ENCODE assay signal across 9 cellular contexts in the genomic region with DNA sequence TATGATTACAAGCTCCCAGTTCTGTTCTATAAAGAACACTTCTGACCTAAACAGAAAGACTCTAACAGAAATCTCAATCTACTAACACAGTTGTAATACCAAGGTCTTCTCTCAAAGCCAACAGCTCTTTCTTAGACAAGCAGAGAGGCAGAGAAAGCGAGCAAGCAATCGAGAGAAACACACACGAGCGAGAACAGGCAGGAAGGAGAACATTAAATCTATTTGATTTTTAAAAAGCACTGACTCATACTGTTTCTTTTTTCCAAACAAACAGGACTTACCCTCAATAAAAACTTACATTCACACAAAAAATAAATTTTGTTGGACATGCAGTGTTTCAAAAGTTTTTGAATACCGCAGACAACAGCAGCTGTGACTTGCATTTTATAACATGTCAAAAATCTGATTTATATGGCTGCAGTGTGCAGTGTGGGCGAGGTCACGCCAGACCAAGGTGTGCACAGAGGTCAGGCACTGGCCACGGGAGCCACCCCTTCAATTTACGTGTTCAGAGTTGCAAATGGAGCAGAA. TPM values are rescaled to one million over a fixed set of nuclear protein-coding genes. Genes with fewer than 3 reads are reported as not detected.
DNase-seq lines count a peak whose midpoint lies in the region; ATAC-seq and TF ChIP-seq lines count a peak whose summit lies in the region.
"Had no signal": no experiment of that assay in that cellular context is flagged by ENCODE, and none has a peak within 500 bp of the region (broad histone marks: within the 10 kb centered on the region; RNA-seq: fewer than 3 reads in every experiment).

A gene with protein sequence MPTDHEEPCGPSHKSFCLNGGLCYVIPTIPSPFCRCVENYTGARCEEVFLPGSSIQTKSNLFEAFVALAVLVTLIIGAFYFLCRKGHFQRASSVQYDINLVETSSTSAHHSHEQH (minus strand): TSS at position 404 of the 531 bp plus-strand sequence. CDS start 1,194 bp downstream, outside the sequence.

- peaks cover 0 to 13% of the 10 kb centered on the region in 2 donors for H3K36me3 Mint-ChIP-seq in stimulated activated naive B cell treated with anti-CD40 and anti-IgM and Interleukin-4, amounts not matched to agents 10 μg/mL and 1 μg/mL and 100 μg/mL, for 72 hours

- TF ChIP-seq CTCF in Panc1 (IDR thresholded peaks at IDR 0.05) (no peak), fibroblast of villous mesenchyme (IDR thresholded peaks at IDR 0.05; ENCODE audit: insufficient read depth, low read depth, low read length) (no peak)

- peak within 1 kb of the TSS; percentile 15 to 52 for H3K4me3 Mint-ChIP-seq in stimulated activated naive B cell treated with anti-CD40 and anti-IgM and Interleukin-4, amounts not matched to agents 10 μg/mL and 1 μg/mL and 100 μg/mL, for 72 hours

- no peaks in the 10 kb centered on the region for H3K36me3 ChIP-seq in Panc1 (ENCODE audit: control insufficient read depth, insufficient read depth, low read length)

- no peak within 1 kb of the TSS for H3K27ac Mint-ChIP-seq in stimulated activated naive B cell treated with anti-CD40 and anti-IgM and Interleukin-4, amounts not matched to agents 10 μg/mL and 1 μg/mL and 100 μg/mL, for 72 hours

- 0 out of 2 replicates have a peak, but pooled peaks cover 3% of the 10 kb centered on the region for H3K27me3 ChIP-seq in Panc1 (ENCODE audit: control insufficient read depth, insufficient read depth, low read length)

- H3K9me3 ChIP-seq in Panc1 (ENCODE audit: control insufficient read depth, insufficient read depth, low read depth, low read length), result no peaks in the 10 kb centered on the region

- H3K27me3 Mint-ChIP-seq in stimulated activated naive B cell treated with anti-CD40 and anti-IgM and Interleukin-4, amounts not matched to agents 10 μg/mL and 1 μg/mL and 100 μg/mL, for 72 hours, result peaks cover 40% of the 10 kb centered on the region in 2 donors

- H3K27ac ChIP-seq in Panc1 (ENCODE audit: low read length), result peak within 1 kb of the TSS; percentile 14

- POLR2A ChIA-PET in Panc1 (lab: Charles Lee), result interaction anchor here (0.8 kb wide), 1 partner anchor 11 kb away, joined by 3 read pairs; no protein-coding TSS in a partner anchor

- H3K4me3 ChIP-seq in Panc1 (ENCODE audit: low read depth in 2 of 2, low read length in 2 of 2), result peak within 1 kb of the TSS; percentile 28 to 35
- peak within 1 kb of the TSS; percentile 2 for H3K4me3 ChIP-seq in fibroblast of villous mesenchyme (ENCODE audit: low read depth, low read length)

- DNase-seq in NCI-H82 (lab: John Stamatoyannopoulos, UW) (peak; percentile 13), NCI-H82 treated with DMSO at 0.1 percent for 48 hours (lab: John Stamatoyannopoulos, UW; ENCODE audit: unreplicated experiment) (no peak), Panc1 (ENCODE audit: low read depth, low spot score) (no peak), fibroblast of villous mesenchyme (ENCODE audit: low read depth) (peak; percentile 28), C1 segment of cervical spinal cord (lab: John Stamatoyannopoulos, UW) (no peak)
- no peak for DNase-seq in stimulated activated naive B cell treated with anti-CD40 and anti-IgM and Interleukin-4, amounts not matched to agents 10 μg/mL and 1 μg/mL and 100 μg/mL, for 72 hours
- DNase-seq: midbrain had no signal

- ATAC-seq in Panc1 (peak; percentile 91), HG02840 (IDR thresholded peaks at IDR 0.05; ENCODE audit: low FRiP score, unreplicated experiment) (no peak), HG03135 (IDR thresholded peaks at IDR 0.05; ENCODE audit: unreplicated experiment) (no peak)
- peak in 1 of 2 donors; percentile 38 for ATAC-seq in stimulated activated naive B cell treated with anti-CD40 and anti-IgM and Interleukin-4, amounts not matched to agents 10 μg/mL and 1 μg/mL and 100 μg/mL, for 72 hours (replicated peaks)

- H3K4me1 Mint-ChIP-seq in stimulated activated naive B cell treated with anti-CD40 and anti-IgM and Interleukin-4, amounts not matched to agents 10 μg/mL and 1 μg/mL and 100 μg/mL, for 72 hours, result peaks cover 2 to 8% of the 10 kb centered on the region in 2 donors

- H3K9me3 Mint-ChIP-seq in stimulated activated naive B cell treated with anti-CD40 and anti-IgM and Interleukin-4, amounts not matched to agents 10 μg/mL and 1 μg/mL and 100 μg/mL, for 72 hours, result peaks cover 15 to 17% of the 10 kb centered on the region in 2 donors

- peaks cover 10% of the 10 kb centered on the region for H3K4me1 ChIP-seq in Panc1 (ENCODE audit: control insufficient read depth, insufficient read depth, low read length)

- BruUV-seq in Panc1 (replicated peaks; lab: Mats Ljungman, UMichigan), result no TSS peak

- in situ Hi-C loops in Panc1 (cut with HindIII; ENCODE audit: low pct_unique_long_range_greater_than_20kb, low sequenced_read_pairs), result no loop called here

- intact Hi-C loops in Panc1 (cut with micrococcal nuclease; ENCODE audit: unreplicated experiment), result no loop called here

- CTCF ChIA-PET in Panc1 (lab: Charles Lee), result no interaction called here

RNA-seq across cellular contexts. Expression of the gene that starts here (rescaled TPM):
- total RNA-seq in Panc1 (2021; ENCODE audit: unreplicated experiment) (0.39 TPM), fibroblast of villous mesenchyme (under 0.01 TPM in 2 replicates)
- polyA plus RNA-seq in Panc1 (2012; ENCODE audit: insufficient read length), result 0.81 TPM

Comparison
In these comparisons a context has a peak if more than half of its experiments do, and no peak if none do; other contexts are left out.
1. Peak in ATAC-seq, H3K4me3 ChIP-seq and H3K27ac ChIP-seq in Panc1; RNA of the gene not detected or under 1 TPM.
2. Peak in DNase-seq and H3K4me3 ChIP-seq in fibroblast of villous mesenchyme; RNA of the gene not detected or under 1 TPM.